Comparison of ENCODE assay signal across 24 cellular contexts in genomic region chr15:83574345-83574744, GRCh38.
"Had no signal": no experiment of that assay in that cellular context is flagged by ENCODE, and none has a peak within 500 bp of the region (broad histone marks: within the 10 kb centered on the region; RNA-seq: fewer than 3 reads in every experiment).

No MANE protein-coding gene starts in this region.

- H3K4me3 ChIP-seq: coronary artery, lower lobe of right lung, ovary, psoas muscle, suprapubic skin, tibial artery, upper lobe of left lung had no signal

- ATAC-seq: effector memory CD8-positive, alpha-beta T cell; left ventricle myocardium superior; lower lobe of right lung; natural killer cell; psoas muscle; right cardiac atrium; stimulated activated naive B cell treated with anti-CD40 and anti-IgM and Interleukin-4, amounts not matched to agents 10 μg/mL and 1 μg/mL and 100 μg/mL, for 72 hours had no signal

- H3K27ac ChIP-seq: coronary artery, lower lobe of right lung, ovary, psoas muscle, suprapubic skin, tibial artery, upper lobe of left lung had no signal

- H3K9me3 Mint-ChIP-seq: central memory CD8-positive, alpha-beta T cell; effector memory CD8-positive, alpha-beta T cell; immature natural killer cell; natural killer cell; stimulated activated naive B cell treated with anti-CD40 and anti-IgM and Interleukin-4, amounts not matched to agents 10 μg/mL and 1 μg/mL and 100 μg/mL, for 72 hours; stimulated activated naive CD8-positive, alpha-beta T cell treated with anti-CD3 and anti-CD28 coated beads, Interleukin-15, Interleukin-2, amounts not matched to agents 100 ng/mL and 50 ng/mL, for 24 hours had no signal

- H3K9me3 ChIP-seq: lower lobe of right lung, ovary, psoas muscle, suprapubic skin, tibial artery, upper lobe of left lung had no signal

- DNase-seq: dermis blood vessel endothelial cell; effector memory CD8-positive, alpha-beta T cell; hypothalamus; immature natural killer cell; islet precursor cell; kidney glomerular epithelial cell; left ventricle myocardium superior; lower lobe of right lung; natural killer cell; occipital lobe; ovary; posterior cingulate gyrus; psoas muscle; right cardiac atrium; small intestine; stimulated activated CD4-positive, alpha-beta T cell treated with anti-CD3 and anti-CD28 coated beads, Interleukin-15, amount 100 ng/mL, for 24 hours; stimulated activated CD4-positive, alpha-beta T cell treated with anti-CD3 and anti-CD28 coated beads, Interleukin-2, amount 100 ng/mL, for 48 hours; stimulated activated naive B cell treated with anti-CD40 and anti-IgM and Interleukin-4, amounts not matched to agents 10 μg/mL and 1 μg/mL and 100 μg/mL, for 72 hours; tibial artery; upper lobe of left lung had no signal

- H3K27ac Mint-ChIP-seq: effector memory CD8-positive, alpha-beta T cell; immature natural killer cell; natural killer cell; stimulated activated naive B cell treated with anti-CD40 and anti-IgM and Interleukin-4, amounts not matched to agents 10 μg/mL and 1 μg/mL and 100 μg/mL, for 72 hours; stimulated activated naive CD8-positive, alpha-beta T cell treated with anti-CD3 and anti-CD28 coated beads, Interleukin-15, Interleukin-2, amounts not matched to agents 100 ng/mL and 50 ng/mL, for 24 hours had no signal

- H3K36me3 Mint-ChIP-seq: immature natural killer cell; natural killer cell; stimulated activated naive B cell treated with anti-CD40 and anti-IgM and Interleukin-4, amounts not matched to agents 10 μg/mL and 1 μg/mL and 100 μg/mL, for 72 hours had no signal

- H3K4me1 ChIP-seq: lower lobe of right lung, psoas muscle, suprapubic skin, tibial artery, upper lobe of left lung had no signal

- H3K4me1 Mint-ChIP-seq: central memory CD8-positive, alpha-beta T cell; immature natural killer cell; natural killer cell; stimulated activated naive B cell treated with anti-CD40 and anti-IgM and Interleukin-4, amounts not matched to agents 10 μg/mL and 1 μg/mL and 100 μg/mL, for 72 hours had no signal

- H3K27me3 ChIP-seq: ovary, suprapubic skin, tibial artery, upper lobe of left lung had no signal

- H3K36me3 ChIP-seq: lower lobe of right lung, ovary, suprapubic skin, tibial artery, upper lobe of left lung had no signal

- H3K4me3 Mint-ChIP-seq: central memory CD8-positive, alpha-beta T cell; effector memory CD8-positive, alpha-beta T cell; immature natural killer cell; natural killer cell; stimulated activated naive B cell treated with anti-CD40 and anti-IgM and Interleukin-4, amounts not matched to agents 10 μg/mL and 1 μg/mL and 100 μg/mL, for 72 hours; stimulated activated naive CD8-positive, alpha-beta T cell treated with anti-CD3 and anti-CD28 coated beads, Interleukin-15, Interleukin-2, amounts not matched to agents 100 ng/mL and 50 ng/mL, for 24 hours had no signal
